ENCODE assay signal across 8 cellular contexts in the genomic region with DNA sequence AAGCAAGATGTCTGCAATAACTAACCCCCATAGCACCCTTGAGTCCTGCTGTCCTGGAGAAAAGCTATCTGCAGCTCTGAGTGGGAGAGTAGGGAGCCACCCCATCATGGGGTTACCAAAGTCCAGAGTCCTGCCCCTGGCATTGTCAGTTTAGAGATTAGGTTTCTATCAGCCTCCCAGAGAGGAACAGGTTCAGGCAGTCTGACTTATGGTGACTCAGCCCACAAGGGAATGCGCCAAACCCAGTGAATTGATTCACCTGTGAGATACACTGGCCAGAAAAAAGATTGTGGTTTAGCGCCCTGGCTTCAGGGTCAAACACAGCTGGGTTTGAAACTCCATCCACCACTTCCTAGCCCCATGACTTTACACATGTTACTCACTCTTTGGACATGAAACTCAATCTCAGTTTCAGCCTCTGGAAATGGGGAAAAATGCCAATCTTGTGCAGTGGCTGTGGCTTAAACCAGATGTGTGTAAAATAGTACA.
A peak's percentile ranks its signal among the peaks of the same experiment; 100 is the strongest.
DNase-seq lines count a peak whose midpoint lies in the region; ATAC-seq and TF ChIP-seq lines count a peak whose summit lies in the region.

No MANE protein-coding gene starts in this region.

- no peak overlapping the region for H3K27ac ChIP-seq in CD8-positive, alpha-beta T cell (ENCODE audit: low read depth, low read length)

- TF ChIP-seq CTCF in retinal pigment epithelial cell (conservative IDR thresholded peaks at IDR 0.05; ENCODE audit: low read depth, low read length) = no peak
- TF ChIP-seq CTCF in CD8-positive, alpha-beta T cell (IDR thresholded peaks at IDR 0.05) = no peak

- H3K9me3 ChIP-seq in CD8-positive, alpha-beta T cell (ENCODE audit: low read length) = no peaks in the 10 kb centered on the region

- peak; percentile 98 for DNase-seq in Daoy (ENCODE audit: low read depth)
- peak; percentile 94 for DNase-seq in LoVo (ENCODE audit: low spot score)
- DNase-seq in dedifferentiated amniotic fluid mesenchymal stem cell (ENCODE audit: extremely low spot score) = peak; percentile 67
- DNase-seq in retinal pigment epithelial cell (ENCODE audit: low read depth) = peak; percentile 70
- no peak for DNase-seq in superior temporal gyrus (ENCODE audit: extremely low spot score)
- no peak for DNase-seq in GM19240 (ENCODE audit: insufficient read length, low spot score)
- DNase-seq in CD8-positive, alpha-beta T cell = no peak

- H3K4me1 Mint-ChIP-seq in CD8-positive, alpha-beta T cell (ENCODE audit: low read depth) = peaks cover 6% of the 10 kb centered on the region

- intact Hi-C loops in CD8-positive, alpha-beta T cell (cut with DNase I, micrococcal nuclease) = no loop called here

- POLR2A ChIA-PET in CD8-positive, alpha-beta T cell (lab: Charles Lee) = no interaction called here

- H3K27me3 Mint-ChIP-seq in CD8-positive, alpha-beta T cell (ENCODE audit: low read depth) = peaks cover 19% of the 10 kb centered on the region

- no peaks in the 10 kb centered on the region for H3K9me3 Mint-ChIP-seq in CD8-positive, alpha-beta T cell

- H3K36me3 Mint-ChIP-seq in CD8-positive, alpha-beta T cell = no peaks in the 10 kb centered on the region

- H3K4me3 ChIP-seq in retinal pigment epithelial cell (ENCODE audit: low read length) = no peak overlapping the region
- H3K4me3 ChIP-seq in CD8-positive, alpha-beta T cell (ENCODE audit: low read depth, low read length) = no peak overlapping the region

- CTCF ChIA-PET in CD8-positive, alpha-beta T cell (lab: Charles Lee) = interaction anchor here (2.0 kb wide), 1 partner anchor 8 kb away, joined by 4 read pairs; no protein-coding TSS in a partner anchor

- H3K4me1 ChIP-seq in CD8-positive, alpha-beta T cell (ENCODE audit: insufficient read depth, low read length) = no peaks in the 10 kb centered on the region

- peak; percentile 41 for ATAC-seq in GM21360 (IDR thresholded peaks at IDR 0.05; ENCODE audit: unreplicated experiment)
- no peak for ATAC-seq in CD8-positive, alpha-beta T cell

- no peak overlapping the region for H3K27ac Mint-ChIP-seq in CD8-positive, alpha-beta T cell

- H3K4me3 Mint-ChIP-seq in CD8-positive, alpha-beta T cell = no peak overlapping the region

- no peaks in the 10 kb centered on the region for H3K27me3 ChIP-seq in CD8-positive, alpha-beta T cell (ENCODE audit: insufficient read depth, low read length)

- H3K36me3 ChIP-seq in CD8-positive, alpha-beta T cell (ENCODE audit: insufficient read depth, low read length) = no peaks in the 10 kb centered on the region

Comparison
In these comparisons a context has a peak if more than half of its experiments do, and no peak if none do; other contexts are left out.
1. DNase-seq: peak in Daoy (single experiment), LoVo (single experiment), dedifferentiated amniotic fluid mesenchymal stem cell (single experiment) and retinal pigment epithelial cell (single experiment); none in superior temporal gyrus (single experiment), GM19240 (single experiment) and CD8-positive, alpha-beta T cell (0 of 7).